ENCODE assay signal across 10 cellular contexts in genomic region chr5:157290156-157290980, GRCh38. TPM values are rescaled to one million over a fixed set of nuclear protein-coding genes. Genes with fewer than 3 reads are reported as not detected.
DNase-seq lines count a peak whose midpoint lies in the region; ATAC-seq and TF ChIP-seq lines count a peak whose summit lies in the region.
"Had no signal": no experiment of that assay in that cellular context is flagged by ENCODE, and none has a peak within 500 bp of the region (broad histone marks: within the 10 kb centered on the region; RNA-seq: fewer than 3 reads in every experiment).

No MANE protein-coding gene starts in this region.

- no peaks in the 10 kb centered on the region for H3K27me3 ChIP-seq in SK-N-SH (ENCODE audit: insufficient read depth)

- no peak overlapping the region for H3K4me3 ChIP-seq in SK-N-SH (ENCODE audit: low read depth in 2 of 2, low read length in 1 of 2)
- H3K4me3 ChIP-seq: mucosa of descending colon had no signal

- no peaks in the 10 kb centered on the region for H3K79me2 ChIP-seq in SK-N-SH (ENCODE audit: insufficient read depth)

- no peaks in the 10 kb centered on the region for H4K20me1 ChIP-seq in SK-N-SH (ENCODE audit: insufficient read depth)

- no peak overlapping the region for H3K9ac ChIP-seq in SK-N-SH

- H3K4me3 Mint-ChIP-seq in activated naive CD4-positive, alpha-beta T cell treated with anti-CD3 and anti-CD28 coated beads, Interleukin-2, amount 50 U/mL, for 24 hours, result peak overlapping the region; percentile 31
- H3K4me3 Mint-ChIP-seq in stimulated activated memory B cell treated with anti-CD40 and anti-IgM and Interleukin-4, amounts not matched to agents 10 μg/mL and 1 μg/mL and 100 μg/mL, for 72 hours, result no peak overlapping the region

- peak overlapping the region in 1 of 2 experiments; percentile 7; a peak in 1 of 4 replicates for H3K27ac ChIP-seq in SK-N-SH (ENCODE audit: low read depth in 2 of 2, low read length in 1 of 2)

- WGBS in SK-N-SH (ENCODE audit: low lambda C conversion rate), result 73% methylated on average over 6 of the region's 6 CpGs

- H3K36me3 ChIP-seq in SK-N-SH (replicated peaks in 1 of 2; ENCODE audit: control insufficient read depth in 1 of 2, insufficient read depth in 2 of 2, low read length in 1 of 2), result peaks cover 5 to 22% of the 10 kb centered on the region in 2 experiments

- no peaks in the 10 kb centered on the region for H3K9me3 Mint-ChIP-seq in activated naive CD4-positive, alpha-beta T cell treated with anti-CD3 and anti-CD28 coated beads, Interleukin-2, amount 50 U/mL, for 24 hours
- peaks cover 5% of the 10 kb centered on the region for H3K9me3 Mint-ChIP-seq in stimulated activated memory B cell treated with anti-CD40 and anti-IgM and Interleukin-4, amounts not matched to agents 10 μg/mL and 1 μg/mL and 100 μg/mL, for 72 hours

- peaks cover 21% of the 10 kb centered on the region for H3K36me3 Mint-ChIP-seq in activated naive CD4-positive, alpha-beta T cell treated with anti-CD3 and anti-CD28 coated beads, Interleukin-2, amount 50 U/mL, for 24 hours
- H3K36me3 Mint-ChIP-seq in stimulated activated memory B cell treated with anti-CD40 and anti-IgM and Interleukin-4, amounts not matched to agents 10 μg/mL and 1 μg/mL and 100 μg/mL, for 72 hours, result peaks cover 82% of the 10 kb centered on the region

- no peak for DNase-seq in activated naive CD4-positive, alpha-beta T cell (lab: John Stamatoyannopoulos, UW)
- DNase-seq in SK-N-SH (no peak), fibroblast of peridontal ligament (ENCODE audit: extremely low read depth) (peak; percentile 47), NCI-H2107 treated with DMSO at 0.1 percent for 48 hours (lab: John Stamatoyannopoulos, UW; ENCODE audit: unreplicated experiment) (no peak), medulla oblongata (ENCODE audit: extremely low spot score) (no peak)
- DNase-seq: NCI-H510A had no signal

- peaks cover 4% of the 10 kb centered on the region for H3F3A ChIP-seq in SK-N-SH (replicated peaks; ENCODE audit: insufficient read depth)

- H3K4me1 Mint-ChIP-seq in activated naive CD4-positive, alpha-beta T cell treated with anti-CD3 and anti-CD28 coated beads, Interleukin-2, amount 50 U/mL, for 24 hours, result peaks cover 76% of the 10 kb centered on the region
- H3K4me1 Mint-ChIP-seq in stimulated activated memory B cell treated with anti-CD40 and anti-IgM and Interleukin-4, amounts not matched to agents 10 μg/mL and 1 μg/mL and 100 μg/mL, for 72 hours, result peaks cover 27% of the 10 kb centered on the region

- TF ChIP-seq CTCF in SK-N-SH (IDR thresholded peaks at IDR 0.05), result no peak

- POLR2A ChIA-PET in SK-N-SH (lab: Yijun Ruan, JAX), result no interaction called here

- CTCF ChIA-PET in SK-N-SH (lab: Yijun Ruan, JAX), result interaction anchor here (1.0 to 3.4 kb wide), 2 partner anchors 37 to 38 kb away, joined by 3 to 12 read pairs; no protein-coding TSS in a partner anchor

- no peak for TF ChIP-seq EP300 in SK-N-SH (IDR thresholded peaks at IDR 0.05; ENCODE audit: borderline replicate concordance in 1 of 2, low read depth in 1 of 2, low read length in 1 of 2)

- H3K27me3 Mint-ChIP-seq in activated naive CD4-positive, alpha-beta T cell treated with anti-CD3 and anti-CD28 coated beads, Interleukin-2, amount 50 U/mL, for 24 hours, result no peaks in the 10 kb centered on the region
- no peaks in the 10 kb centered on the region for H3K27me3 Mint-ChIP-seq in stimulated activated memory B cell treated with anti-CD40 and anti-IgM and Interleukin-4, amounts not matched to agents 10 μg/mL and 1 μg/mL and 100 μg/mL, for 72 hours

- peaks cover 0 to 14% of the 10 kb centered on the region in 2 experiments; a peak in 1 of 4 replicates for H3K4me1 ChIP-seq in SK-N-SH (ENCODE audit: control insufficient read depth in 1 of 2, insufficient read depth in 2 of 2, low read depth in 1 of 2, low read length in 1 of 2)

- H2AFZ ChIP-seq in SK-N-SH (ENCODE audit: low read depth), result no peak overlapping the region

- H3K4me2 ChIP-seq in SK-N-SH, result 0 out of 2 replicates have a peak overlapping the region, but pooled peaks have one; percentile 21

- no peaks in the 10 kb centered on the region for H3K9me2 ChIP-seq in SK-N-SH

- no peaks in the 10 kb centered on the region for H3K9me3 ChIP-seq in SK-N-SH
- H3K9me3 ChIP-seq: mucosa of descending colon had no signal

- peak overlapping the region; percentile 96 for H3K27ac Mint-ChIP-seq in activated naive CD4-positive, alpha-beta T cell treated with anti-CD3 and anti-CD28 coated beads, Interleukin-2, amount 50 U/mL, for 24 hours
- H3K27ac Mint-ChIP-seq in stimulated activated memory B cell treated with anti-CD40 and anti-IgM and Interleukin-4, amounts not matched to agents 10 μg/mL and 1 μg/mL and 100 μg/mL, for 72 hours, result peak overlapping the region; percentile 70

- peak; percentile 32 for ATAC-seq in stimulated activated memory B cell treated with anti-CD40 and anti-IgM and Interleukin-4, amounts not matched to agents 10 μg/mL and 1 μg/mL and 100 μg/mL, for 72 hours
- ATAC-seq in GM21786 (IDR thresholded peaks at IDR 0.05; ENCODE audit: unreplicated experiment), result no peak

- TF ChIP-seq RAD21 in SK-N-SH (IDR thresholded peaks at IDR 0.05; ENCODE audit: low read length), result no peak

TF ChIP-seq in SK-N-SH, 30 proteins besides CTCF, POLR2A, EP300 and RAD21:
- no peak for TF ChIP-seq GABPA (IDR thresholded peaks at IDR 0.05; ENCODE audit: low read depth)
- TF ChIP-seq YY1 (IDR thresholded peaks at IDR 0.05; ENCODE audit: low read depth), result no peak
- TF ChIP-seq NFIC (IDR thresholded peaks at IDR 0.05; ENCODE audit: borderline replicate concordance), result peak; percentile 31; the same call in 1 of the 2 replicates
- 0 out of 2 replicates have a peak, but pooled peaks have one; percentile 13 for TF ChIP-seq JUND (IDR thresholded peaks at IDR 0.05)
- TF ChIP-seq, protein P1, sequence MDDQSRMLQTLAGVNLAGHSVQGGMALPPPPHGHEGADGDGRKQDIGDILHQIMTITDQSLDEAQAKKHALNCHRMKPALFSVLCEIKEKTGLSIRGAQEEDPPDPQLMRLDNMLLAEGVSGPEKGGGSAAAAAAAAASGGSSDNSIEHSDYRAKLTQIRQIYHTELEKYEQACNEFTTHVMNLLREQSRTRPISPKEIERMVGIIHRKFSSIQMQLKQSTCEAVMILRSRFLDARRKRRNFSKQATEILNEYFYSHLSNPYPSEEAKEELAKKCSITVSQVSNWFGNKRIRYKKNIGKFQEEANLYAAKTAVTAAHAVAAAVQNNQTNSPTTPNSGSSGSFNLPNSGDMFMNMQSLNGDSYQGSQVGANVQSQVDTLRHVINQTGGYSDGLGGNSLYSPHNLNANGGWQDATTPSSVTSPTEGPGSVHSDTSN (IDR thresholded peaks at IDR 0.05), result peak; percentile 53; the same call in 1 of the 2 replicates
- no peak for TF ChIP-seq NRF1 (IDR thresholded peaks at IDR 0.05; ENCODE audit: low read depth, low read length)
- TF ChIP-seq TAF1 (IDR thresholded peaks at IDR 0.05; ENCODE audit: borderline replicate concordance, low read depth, low read length), result no peak
- peak; percentile 52; the same call in 1 of the 2 replicates for TF ChIP-seq FOSL2 (IDR thresholded peaks at IDR 0.05; ENCODE audit: borderline replicate concordance, low read depth)
- no peak for TF ChIP-seq TCF12 (IDR thresholded peaks at IDR 0.05)
- no peak for TF ChIP-seq SMC3 (IDR thresholded peaks at IDR 0.05; ENCODE audit: low read depth, low read length)
TF ChIP-seq in SK-N-SH: peak in this region for 4.

RNA-seq across cellular contexts. Expression of gene CYFIP2, which starts 24.4 kb away (rescaled TPM):
- 20.1 and 21.3 TPM in 2 replicates for polyA plus RNA-seq in SK-N-SH (2012; rRNA removed)
- 17.0 and 20.2 TPM in 2 replicates for polyA plus RNA-seq in SK-N-SH (2012; cell fraction: cytosol; rRNA removed)
- polyA plus RNA-seq in SK-N-SH (2012; cell fraction: nucleus; rRNA removed), result 43.5 and 54.8 TPM in 2 replicates
